16 cellular contexts compared by ENCODE assay signal in genomic region chr9:86795047-86795437, GRCh38.
DNase-seq lines count a peak whose midpoint lies in the region; ATAC-seq and TF ChIP-seq lines count a peak whose summit lies in the region.
"Had no signal": no experiment of that assay in that cellular context is flagged by ENCODE, and none has a peak within 500 bp of the region (broad histone marks: within the 10 kb centered on the region; RNA-seq: fewer than 3 reads in every experiment).

No MANE protein-coding gene starts in this region.

- peaks cover 6% of the 10 kb centered on the region for H3K4me1 Mint-ChIP-seq in endodermal cell
- H3K4me1 Mint-ChIP-seq: activated naive CD8-positive, alpha-beta T cell treated with anti-CD3 and anti-CD28 coated beads, Interleukin-2, amount 50 U/mL, for 24 hours; memory B cell had no signal

- TF ChIP-seq CTCF in endodermal cell (conservative IDR thresholded peaks at IDR 0.05) (no peak), lower lobe of right lung (IDR thresholded peaks at IDR 0.05) (no peak), testis (IDR thresholded peaks at IDR 0.05) (no peak)

- no peaks in the 10 kb centered on the region for H3K36me3 Mint-ChIP-seq in endodermal cell (ENCODE audit: low read depth)
- H3K36me3 Mint-ChIP-seq: memory B cell had no signal

- intact Hi-C loops in lower lobe of right lung (cut with DNase I): no loop called here
- intact Hi-C loops in testis (cut with DNase I; ENCODE audit: low total_unique reads): no loop called here

- WGBS in endodermal cell (ENCODE audit: insufficient coverage in 1 of 2, insufficient read length in 1 of 2), 2 experiments: 43 to 77% methylated on average over 6 to 7 of the region's 7 CpGs
- WGBS in testis, 2 donors: 33 to 50% methylated on average over 7 of the region's 7 CpGs

- no peak overlapping the region for H3K27ac Mint-ChIP-seq in endodermal cell
- H3K27ac Mint-ChIP-seq: activated naive CD8-positive, alpha-beta T cell treated with anti-CD3 and anti-CD28 coated beads, Interleukin-2, amount 50 U/mL, for 24 hours; memory B cell had no signal

- H3K9me3 Mint-ChIP-seq in endodermal cell: no peaks in the 10 kb centered on the region
- H3K9me3 Mint-ChIP-seq: activated naive CD8-positive, alpha-beta T cell treated with anti-CD3 and anti-CD28 coated beads, Interleukin-2, amount 50 U/mL, for 24 hours; activated T-cell treated with anti-CD3 and anti-CD28 coated beads, Interleukin-2, amount 50 U/mL, for 4 hours; memory B cell had no signal

- ATAC-seq in lower lobe of right lung: peak; percentile 90 to 92
- ATAC-seq: activated naive CD8-positive, alpha-beta T cell treated with anti-CD3 and anti-CD28 coated beads, Interleukin-2, amount 50 U/mL, for 24 hours; activated T-cell treated with anti-CD3 and anti-CD28 coated beads, Interleukin-2, amount 50 U/mL, for 4 hours had no signal

- no peak overlapping the region for H3K9ac ChIP-seq in endodermal cell (ENCODE audit: extremely low read depth, low read length, poor library complexity, severe bottlenecking)
- peak overlapping the region in 1 of 3 donors; percentile 25 for H3K9ac ChIP-seq in skeletal muscle tissue (ENCODE audit: low read depth in 1 of 3, low read length in 3 of 3)

- H3K9me3 ChIP-seq in endodermal cell (ENCODE audit: control insufficient read depth, low read length): no peaks in the 10 kb centered on the region
- no peaks in the 10 kb centered on the region for H3K9me3 ChIP-seq in lower lobe of right lung
- no peaks in the 10 kb centered on the region for H3K9me3 ChIP-seq in skeletal muscle tissue (ENCODE audit: control insufficient read depth in 3 of 3, low read length in 3 of 3)
- H3K9me3 ChIP-seq in testis: no peaks in the 10 kb centered on the region
- H3K9me3 ChIP-seq: pancreas had no signal

- peak; percentile 13 for DNase-seq in GM03348 (ENCODE audit: low spot score)
- DNase-seq in endodermal cell: no peak
- peak; percentile 90 for DNase-seq in lower lobe of right lung
- no peak for DNase-seq in DMS 273 treated with DMSO at 0.1 percent for 48 hours (lab: John Stamatoyannopoulos, UW)
- DNase-seq in UCSD-AML1 (lab: John Stamatoyannopoulos, UW; ENCODE audit: unreplicated experiment): no peak
- DNase-seq in testis: no peak
- DNase-seq in midbrain (lab: John Stamatoyannopoulos, UW): no peak
- DNase-seq: activated CD4-positive, alpha-beta T cell treated with anti-CD3 and anti-CD28 coated beads, Interleukin-2, amount 50 U/mL, for 1 hour; activated naive CD8-positive, alpha-beta T cell treated with anti-CD3 and anti-CD28 coated beads, Interleukin-2, amount 50 U/mL, for 24 hours; activated T-cell treated with anti-CD3 and anti-CD28 coated beads, Interleukin-2, amount 50 U/mL, for 4 hours; Calu3; NCI-H1694; pancreas; stimulated activated CD4-positive, alpha-beta T cell treated with anti-CD3 and anti-CD28 coated beads, Interleukin-15, amount 100 ng/mL, for 24 hours had no signal

- H3K27ac ChIP-seq in endodermal cell (ENCODE audit: low read depth, low read length) (peak overlapping the region; percentile 97), lower lobe of right lung (peak overlapping the region; percentile 1), skeletal muscle tissue (ENCODE audit: low read depth, low read length) (no peak overlapping the region), testis (peak overlapping the region in 1 of 2 donors; percentile 54)

- H3K4me3 Mint-ChIP-seq in endodermal cell: no peak overlapping the region
- H3K4me3 Mint-ChIP-seq: activated naive CD8-positive, alpha-beta T cell treated with anti-CD3 and anti-CD28 coated beads, Interleukin-2, amount 50 U/mL, for 24 hours; activated T-cell treated with anti-CD3 and anti-CD28 coated beads, Interleukin-2, amount 50 U/mL, for 4 hours; memory B cell had no signal

- H3K27me3 Mint-ChIP-seq in endodermal cell (ENCODE audit: insufficient read depth): no peaks in the 10 kb centered on the region

- H3K36me3 ChIP-seq in endodermal cell (ENCODE audit: control insufficient read depth, insufficient read depth, low read length) (no peaks in the 10 kb centered on the region), lower lobe of right lung (no peaks in the 10 kb centered on the region), skeletal muscle tissue (ENCODE audit: control insufficient read depth in 3 of 3, insufficient read depth in 3 of 3, low read length in 3 of 3) (no peaks in the 10 kb centered on the region), testis (ENCODE audit: low read depth, missing control alignments) (no peaks in the 10 kb centered on the region)
- H3K36me3 ChIP-seq: pancreas had no signal

- no peak for TF ChIP-seq POLR2A in testis (IDR thresholded peaks at IDR 0.05)

- H3K4me3 ChIP-seq in endodermal cell (ENCODE audit: low read length): no peak overlapping the region
- H3K4me3 ChIP-seq in lower lobe of right lung: no peak overlapping the region
- H3K4me3 ChIP-seq in skeletal muscle tissue (ENCODE audit: low read length in 3 of 3): peak overlapping the region in 2 of 3 donors; percentile 24 to 64
- H3K4me3 ChIP-seq in testis: no peak overlapping the region
- H3K4me3 ChIP-seq: pancreas had no signal

- H3K27me3 ChIP-seq in endodermal cell (ENCODE audit: control insufficient read depth, insufficient read depth, low read length, poor library complexity, severe bottlenecking) (no peaks in the 10 kb centered on the region), lower lobe of right lung (ENCODE audit: low read depth) (peaks cover 24% of the 10 kb centered on the region), skeletal muscle tissue (ENCODE audit: control insufficient read depth in 3 of 3, insufficient read depth in 3 of 3, low read length in 3 of 3) (peaks cover 0 to 4% (median 0%) of the 10 kb centered on the region in 3 donors), testis (no peaks in the 10 kb centered on the region)
- H3K27me3 ChIP-seq: pancreas had no signal

- H3K4me1 ChIP-seq in endodermal cell (ENCODE audit: control insufficient read depth, insufficient read depth, low read length) (no peaks in the 10 kb centered on the region), lower lobe of right lung (peaks cover 10% of the 10 kb centered on the region), skeletal muscle tissue (ENCODE audit: control insufficient read depth in 3 of 3, insufficient read depth in 3 of 3, low read length in 3 of 3) (no peaks in the 10 kb centered on the region), testis (peaks cover 15% of the 10 kb centered on the region)
- H3K4me1 ChIP-seq: pancreas had no signal

Comparison
In these comparisons a context has a peak if more than half of its experiments do, and no peak if none do; other contexts are left out.
1. DNase-seq: peak in GM03348 (single experiment) and lower lobe of right lung (single experiment); none in endodermal cell (single experiment), DMS 273 treated with DMSO at 0.1 percent for 48 hours (single experiment), UCSD-AML1 (single experiment), testis (single experiment) and midbrain (single experiment).
2. H3K4me3 ChIP-seq: peak in skeletal muscle tissue (2 of 3); none in endodermal cell (single experiment), lower lobe of right lung (single experiment) and testis (0 of 2).